Comparison of ENCODE assay signal across 11 cellular contexts in genomic region chr7:99860281-99861127, GRCh38. TPM values are rescaled to one million over a fixed set of nuclear protein-coding genes. Genes with fewer than 3 reads are reported as not detected.
A peak's percentile ranks its signal among the peaks of the same experiment; 100 is the strongest.
DNase-seq lines count a peak whose midpoint lies in the region; ATAC-seq and TF ChIP-seq lines count a peak whose summit lies in the region.
"Had no signal": no experiment of that assay in that cellular context is flagged by ENCODE, and none has a peak within 500 bp of the region (broad histone marks: within the 10 kb centered on the region; RNA-seq: fewer than 3 reads in every experiment).

No MANE protein-coding gene starts in this region.

- H3K27me3 Mint-ChIP-seq in T-helper 17 cell = peaks cover 40% of the 10 kb centered on the region

- in situ Hi-C loops in astrocyte of the spinal cord (cut with HindIII; ENCODE audit: low sequenced_read_pairs) = no loop called here

- peaks cover 19 to 29% of the 10 kb centered on the region in 2 donors for H3K4me1 ChIP-seq in thoracic aorta (ENCODE audit: control insufficient read depth in 1 of 2, low read depth in 2 of 2)

- no peaks in the 10 kb centered on the region for H3K36me3 Mint-ChIP-seq in activated naive CD4-positive, alpha-beta T cell treated with anti-CD3 and anti-CD28 coated beads, Interleukin-2, amount 50 U/mL, for 72 hours
- H3K36me3 Mint-ChIP-seq in T-helper 17 cell (ENCODE audit: low read depth) = no peaks in the 10 kb centered on the region
- H3K36me3 Mint-ChIP-seq: naive thymus-derived CD4-positive, alpha-beta T cell had no signal

- H3K27ac Mint-ChIP-seq in activated naive CD4-positive, alpha-beta T cell treated with anti-CD3 and anti-CD28 coated beads, Interleukin-2, amount 50 U/mL, for 72 hours = no peak overlapping the region
- H3K27ac Mint-ChIP-seq in T-helper 17 cell = no peak overlapping the region
- H3K27ac Mint-ChIP-seq: naive thymus-derived CD4-positive, alpha-beta T cell had no signal

- H3K9me3 ChIP-seq in thoracic aorta (no peaks in the 10 kb centered on the region), T-helper 17 cell (ENCODE audit: control insufficient read depth, low read length, poor library complexity, severe bottlenecking) (no peaks in the 10 kb centered on the region)

- DNase-seq in HK-2 (ENCODE audit: unreplicated experiment) = peak; percentile 67
- DNase-seq in astrocyte of the spinal cord (ENCODE audit: low read depth, low spot score) = peak; percentile 95
- peak; percentile 87 for DNase-seq in islet precursor cell
- peak; percentile 45 for DNase-seq in thoracic aorta (ENCODE audit: low spot score)
- DNase-seq in NCI-H187 (lab: John Stamatoyannopoulos, UW) = no peak
- no peak for DNase-seq in activated naive CD4-positive, alpha-beta T cell treated with anti-CD3 and anti-CD28 coated beads, Interleukin-2, amount 50 U/mL, for 72 hours (ENCODE audit: low spot score in 2 of 2)
- DNase-seq in T-helper 17 cell = no peak
- no peak for DNase-seq in GM10248 (ENCODE audit: extremely low spot score)
- DNase-seq: activated gamma-delta T cell treated with Interleukin-2 at 50 U/mL for 16 hours; naive thymus-derived CD4-positive, alpha-beta T cell; NCI-H446 had no signal

- CTCF ChIA-PET in GM10248 (lab: Yijun Ruan, JAX) = no interaction called here

- H3K4me1 Mint-ChIP-seq in T-helper 17 cell = no peaks in the 10 kb centered on the region
- H3K4me1 Mint-ChIP-seq: naive thymus-derived CD4-positive, alpha-beta T cell had no signal

- H3K36me3 ChIP-seq in thoracic aorta = no peaks in the 10 kb centered on the region

- no peaks in the 10 kb centered on the region for H3K9me3 Mint-ChIP-seq in activated naive CD4-positive, alpha-beta T cell treated with anti-CD3 and anti-CD28 coated beads, Interleukin-2, amount 50 U/mL, for 72 hours

- ATAC-seq in thoracic aorta (ENCODE audit: insufficient number of reproducible peaks, low FRiP score, low read depth) (peak; percentile 96), T-helper 17 cell (no peak)
- ATAC-seq in activated naive CD4-positive, alpha-beta T cell treated with anti-CD3 and anti-CD28 coated beads, Interleukin-2, amount 50 U/mL, for 72 hours = no peak
- ATAC-seq: naive thymus-derived CD4-positive, alpha-beta T cell had no signal

- no peaks in the 10 kb centered on the region for H3K27me3 ChIP-seq in thoracic aorta (replicated peaks; ENCODE audit: insufficient read depth)

- H3K4me3 ChIP-seq in astrocyte of the spinal cord (ENCODE audit: low read depth, low read length) = no peak overlapping the region
- H3K4me3 ChIP-seq in thoracic aorta = peak overlapping the region; percentile 32

- H3K4me3 Mint-ChIP-seq in T-helper 17 cell = no peak overlapping the region
- H3K4me3 Mint-ChIP-seq: naive thymus-derived CD4-positive, alpha-beta T cell had no signal

- peak overlapping the region; percentile 87 to 95 for H3K27ac ChIP-seq in thoracic aorta

- TF ChIP-seq CTCF in astrocyte of the spinal cord (IDR thresholded peaks at IDR 0.05; ENCODE audit: low read depth, low read length) (no peak), thoracic aorta (IDR thresholded peaks at IDR 0.05) (no peak), GM10248 (IDR thresholded peaks at IDR 0.05; ENCODE audit: control extremely low read depth, extremely low read depth, low read depth, missing control alignments) (no peak)

- POLR2A ChIA-PET in GM10248 (lab: Yijun Ruan, JAX) = no interaction called here

RNA-seq across cellular contexts. Expression of gene OR2AE1, which starts 16.3 kb away (rescaled TPM):
- 1 to 10 TPM in 1 of 2 donors, under 1 TPM in 1; 0.41 to 2.9 TPM for total RNA-seq in thoracic aorta
- under 1 TPM in 1 of 2 donors, not detected in 1; 0.31 TPM for total RNA-seq in activated naive CD4-positive, alpha-beta T cell treated with anti-CD3 and anti-CD28 coated beads, Interleukin-2, amount 50 U/mL, for 72 hours
- total RNA-seq in T-helper 17 cell = not detected

RNA-seq across cellular contexts. Expression of gene CYP3A43, which starts 32.7 kb away (rescaled TPM):
- under 1 TPM in 1 of 2 donors, not detected in 1; 0.68 TPM for total RNA-seq in thoracic aorta
- total RNA-seq in activated naive CD4-positive, alpha-beta T cell treated with anti-CD3 and anti-CD28 coated beads, Interleukin-2, amount 50 U/mL, for 72 hours = not detected
- not detected for total RNA-seq in T-helper 17 cell

RNA-seq across cellular contexts. Expression of gene TRIM4, which starts 58.8 kb away (rescaled TPM):
- total RNA-seq in thoracic aorta (10 to 100 TPM; 35.2 to 42.5 TPM), T-helper 17 cell (10 to 100 TPM; 25.3 to 27.2 TPM)
- total RNA-seq in activated naive CD4-positive, alpha-beta T cell treated with anti-CD3 and anti-CD28 coated beads, Interleukin-2, amount 50 U/mL, for 72 hours = 10 to 100 TPM; 25.8 to 28.3 TPM

Comparison
In these comparisons a context has a peak if more than half of its experiments do, and no peak if none do; other contexts are left out.
1. DNase-seq: peak in HK-2 (single experiment), astrocyte of the spinal cord (single experiment), islet precursor cell (single experiment) and thoracic aorta (single experiment); none in NCI-H187 (0 of 2), activated naive CD4-positive, alpha-beta T cell treated with anti-CD3 and anti-CD28 coated beads, Interleukin-2, amount 50 U/mL, for 72 hours (0 of 2), T-helper 17 cell (0 of 3) and GM10248 (single experiment).